ENCODE assay signal across 21 cellular contexts in the genomic region with DNA sequence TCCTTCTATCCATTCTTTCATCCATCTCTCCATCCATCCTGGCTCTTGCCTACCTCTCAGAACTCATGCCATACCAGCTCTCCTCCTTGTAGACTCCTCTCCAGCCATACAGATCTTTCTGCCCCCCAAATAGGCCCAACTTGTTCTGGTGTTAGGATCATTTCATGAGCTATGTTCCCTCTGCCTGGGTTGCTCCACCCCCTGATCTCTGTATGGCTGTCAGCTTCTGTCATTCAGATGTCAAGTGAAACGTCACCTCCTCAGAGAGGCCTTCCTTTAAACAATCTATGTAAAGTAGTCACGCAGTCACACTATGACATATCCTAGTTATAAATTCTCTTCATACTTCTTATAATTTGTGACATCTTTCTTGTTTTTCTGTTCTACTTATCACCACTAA. TPM values are rescaled to one million over a fixed set of nuclear protein-coding genes. Genes with fewer than 3 reads are reported as not detected.
"Had no signal": no experiment of that assay in that cellular context is flagged by ENCODE, and none has a peak within 500 bp of the region (broad histone marks: within the 10 kb centered on the region; RNA-seq: fewer than 3 reads in every experiment).

No MANE protein-coding gene starts in this region.

- H3K4me1 ChIP-seq: adrenal gland, breast epithelium, gastrocnemius medialis, heart left ventricle, psoas muscle, sigmoid colon, upper lobe of right lung had no signal

- H3K27me3 Mint-ChIP-seq: natural killer cell treated with Interleukin-12 subunit alpha and Interleukin-12 subunit beta and Interleukin-15 and Interleukin-18, amount 100 ng/mL, for 72 hours had no signal

- H3K27ac Mint-ChIP-seq: activated naive CD4-positive, alpha-beta T cell treated with anti-CD3 and anti-CD28 coated beads, Interleukin-2, amount 50 U/mL, for 72 hours; immature natural killer cell; natural killer cell treated with Interleukin-12 subunit alpha and Interleukin-12 subunit beta and Interleukin-15 and Interleukin-18, amount 100 ng/mL, for 72 hours; stimulated activated effector memory CD8-positive, alpha-beta T cell treated with anti-CD3 and anti-CD28 coated beads, Interleukin-12 subunit alpha, Interleukin-12 subunit beta, amount 100 ng/mL, for 72 hours had no signal

- H3K27ac ChIP-seq: adrenal gland, breast epithelium, coronary artery, gastrocnemius medialis, heart left ventricle, psoas muscle, sigmoid colon, thoracic aorta, upper lobe of right lung, VCaP had no signal

- H3K9me3 ChIP-seq: adrenal gland, breast epithelium, gastrocnemius medialis, heart left ventricle, psoas muscle, sigmoid colon, thoracic aorta, upper lobe of right lung had no signal

- ATAC-seq: activated naive CD4-positive, alpha-beta T cell treated with anti-CD3 and anti-CD28 coated beads, Interleukin-2, amount 50 U/mL, for 72 hours; gastrocnemius medialis; heart left ventricle; left cardiac atrium; natural killer cell treated with Interleukin-12 subunit alpha and Interleukin-12 subunit beta and Interleukin-15 and Interleukin-18, amount 100 ng/mL, for 72 hours; psoas muscle; stimulated activated effector memory CD8-positive, alpha-beta T cell treated with anti-CD3 and anti-CD28 coated beads, Interleukin-12 subunit alpha, Interleukin-12 subunit beta, amount 100 ng/mL, for 72 hours; upper lobe of right lung had no signal

- H3K4me1 Mint-ChIP-seq: immature natural killer cell; stimulated activated effector memory CD8-positive, alpha-beta T cell treated with anti-CD3 and anti-CD28 coated beads, Interleukin-12 subunit alpha, Interleukin-12 subunit beta, amount 100 ng/mL, for 72 hours had no signal

- H3K36me3 ChIP-seq: adrenal gland, breast epithelium, gastrocnemius medialis, heart left ventricle, sigmoid colon, thoracic aorta, upper lobe of right lung had no signal

- H3K9me3 Mint-ChIP-seq: activated naive CD4-positive, alpha-beta T cell treated with anti-CD3 and anti-CD28 coated beads, Interleukin-2, amount 50 U/mL, for 72 hours; natural killer cell treated with Interleukin-12 subunit alpha and Interleukin-12 subunit beta and Interleukin-15 and Interleukin-18, amount 100 ng/mL, for 72 hours; stimulated activated effector memory CD8-positive, alpha-beta T cell treated with anti-CD3 and anti-CD28 coated beads, Interleukin-12 subunit alpha, Interleukin-12 subunit beta, amount 100 ng/mL, for 72 hours had no signal

- H3K36me3 Mint-ChIP-seq: activated naive CD4-positive, alpha-beta T cell treated with anti-CD3 and anti-CD28 coated beads, Interleukin-2, amount 50 U/mL, for 72 hours; immature natural killer cell; natural killer cell treated with Interleukin-12 subunit alpha and Interleukin-12 subunit beta and Interleukin-15 and Interleukin-18, amount 100 ng/mL, for 72 hours; stimulated activated effector memory CD8-positive, alpha-beta T cell treated with anti-CD3 and anti-CD28 coated beads, Interleukin-12 subunit alpha, Interleukin-12 subunit beta, amount 100 ng/mL, for 72 hours had no signal

- DNase-seq: activated CD4-positive, alpha-beta T cell treated with anti-CD3 and anti-CD28 coated beads, Interleukin-2, amount 50 U/mL, for 48 hours; activated gamma-delta T cell treated with Interleukin-2 at 50 U/mL for 16 hours; adrenal gland; gastrocnemius medialis; heart left ventricle; immature natural killer cell; left cardiac atrium; psoas muscle; sigmoid colon; stimulated activated CD4-positive, alpha-beta T cell treated with anti-CD3 and anti-CD28 coated beads, Interleukin-4, amount 100 ng/mL, for 24 hours; T-helper 2 cell; upper lobe of right lung had no signal

- H3K27me3 ChIP-seq: adrenal gland, breast epithelium, gastrocnemius medialis, heart left ventricle, sigmoid colon had no signal

- H3K4me3 Mint-ChIP-seq: immature natural killer cell; natural killer cell treated with Interleukin-12 subunit alpha and Interleukin-12 subunit beta and Interleukin-15 and Interleukin-18, amount 100 ng/mL, for 72 hours; stimulated activated effector memory CD8-positive, alpha-beta T cell treated with anti-CD3 and anti-CD28 coated beads, Interleukin-12 subunit alpha, Interleukin-12 subunit beta, amount 100 ng/mL, for 72 hours had no signal

- H3K4me3 ChIP-seq: adrenal gland, breast epithelium, coronary artery, gastrocnemius medialis, heart left ventricle, psoas muscle, sigmoid colon, thoracic aorta, upper lobe of right lung had no signal

RNA-seq across cellular contexts. Expression of a gene that starts 42.3 kb away (rescaled TPM):
- total RNA-seq: activated naive CD4-positive, alpha-beta T cell treated with anti-CD3 and anti-CD28 coated beads, Interleukin-2, amount 50 U/mL, for 72 hours; astrocyte; gastrocnemius medialis; heart left ventricle; left cardiac atrium; natural killer cell treated with Interleukin-12 subunit alpha and Interleukin-12 subunit beta and Interleukin-15 and Interleukin-18, amount 100 ng/mL, for 72 hours; osteocyte; psoas muscle had no signal
- polyA plus RNA-seq: adrenal gland, heart left ventricle, immature natural killer cell, psoas muscle, sigmoid colon had no signal
